Comparison of ENCODE assay signal across 20 cellular contexts in the genomic region with DNA sequence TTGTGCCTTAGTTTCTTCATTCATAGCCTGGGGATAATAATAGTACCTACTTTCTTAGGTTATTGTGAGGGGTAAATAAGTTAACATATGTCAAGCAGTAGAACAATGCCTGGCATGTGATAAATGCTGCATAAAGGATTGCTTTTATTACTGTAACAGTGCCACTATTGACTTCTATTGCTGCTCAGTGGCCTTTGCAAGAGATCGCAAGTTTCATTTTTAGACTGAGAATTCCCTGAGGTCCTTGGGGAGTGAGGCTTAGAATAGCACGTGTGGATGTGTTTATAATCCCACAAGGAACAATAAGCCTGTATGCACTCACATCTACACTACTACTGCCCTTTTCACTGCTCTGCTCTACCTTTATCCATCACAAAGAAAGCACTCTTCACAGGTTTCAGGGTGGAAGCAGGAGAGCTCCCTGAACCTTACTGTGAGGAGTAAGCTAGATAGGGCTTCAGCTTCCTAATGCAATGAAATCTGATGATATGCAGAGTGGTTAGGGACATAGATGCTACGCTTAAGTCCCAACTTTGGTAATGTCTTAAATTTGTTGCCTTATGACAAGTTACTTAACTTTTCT.
"Had no signal": no experiment of that assay in that cellular context is flagged by ENCODE, and none has a peak within 500 bp of the region (broad histone marks: within the 10 kb centered on the region; RNA-seq: fewer than 3 reads in every experiment).

No MANE protein-coding gene starts in this region.

- ATAC-seq: activated naive CD8-positive, alpha-beta T cell treated with anti-CD3 and anti-CD28 coated beads, Interleukin-2, amount 50 U/mL, for 24 hours; gastrocnemius medialis; heart left ventricle; stimulated activated naive CD8-positive, alpha-beta T cell treated with anti-CD3 and anti-CD28 coated beads, Interleukin-15, Interleukin-2, amounts not matched to agents 100 U/mL and 50 U/mL, for 24 hours had no signal

- H3K36me3 Mint-ChIP-seq: activated naive CD4-positive, alpha-beta T cell treated with anti-CD3 and anti-CD28 coated beads, Interleukin-2, amount 10 ng/mL, durations not matched to agents 7 days and 5 days had no signal

- H3K4me1 Mint-ChIP-seq: activated naive CD4-positive, alpha-beta T cell treated with anti-CD3 and anti-CD28 coated beads, Interleukin-2, amount 10 ng/mL, durations not matched to agents 7 days and 5 days; activated naive CD8-positive, alpha-beta T cell treated with anti-CD3 and anti-CD28 coated beads, Interleukin-2, amount 50 U/mL, for 24 hours had no signal

- H3K9me3 Mint-ChIP-seq: activated naive CD4-positive, alpha-beta T cell treated with anti-CD3 and anti-CD28 coated beads, Interleukin-2, amount 10 ng/mL, durations not matched to agents 7 days and 5 days; activated naive CD8-positive, alpha-beta T cell treated with anti-CD3 and anti-CD28 coated beads, Interleukin-2, amount 50 U/mL, for 24 hours had no signal

- H3K27ac Mint-ChIP-seq: activated naive CD4-positive, alpha-beta T cell treated with anti-CD3 and anti-CD28 coated beads, Interleukin-2, amount 10 ng/mL, durations not matched to agents 7 days and 5 days; activated naive CD8-positive, alpha-beta T cell treated with anti-CD3 and anti-CD28 coated beads, Interleukin-2, amount 50 U/mL, for 24 hours had no signal

- H3K4me3 ChIP-seq: colonic mucosa, gastrocnemius medialis, heart left ventricle, left ventricle myocardium inferior, tibial nerve had no signal

- H3K9me3 ChIP-seq: colonic mucosa, gastrocnemius medialis, heart left ventricle, left ventricle myocardium inferior, tibial nerve had no signal

- H3K27me3 Mint-ChIP-seq: activated naive CD4-positive, alpha-beta T cell treated with anti-CD3 and anti-CD28 coated beads, Interleukin-2, amount 10 ng/mL, durations not matched to agents 7 days and 5 days had no signal

- H3K36me3 ChIP-seq: brain microvascular endothelial cell, colonic mucosa, gastrocnemius medialis, heart left ventricle, left ventricle myocardium inferior, tibial nerve had no signal

- H3K4me1 ChIP-seq: colonic mucosa, gastrocnemius medialis, heart left ventricle, left ventricle myocardium inferior, tibial nerve had no signal

- DNase-seq: activated CD4-positive, CD25-positive, alpha-beta regulatory T cell treated with anti-CD3 and anti-CD28 coated beads, Interleukin-2, amount 50 U/mL, for 72 hours; activated CD8-positive, alpha-beta memory T cell treated with anti-CD3 and anti-CD28 coated beads for 24 hours; activated CD8-positive, alpha-beta memory T cell treated with anti-CD3 and anti-CD28 coated beads, Interleukin-2, amount 50 U/mL, for 48 hours; activated effector memory CD4-positive, alpha-beta T cell treated with Interleukin-2 at 50 U/mL for 16 hours; activated naive CD4-positive, alpha-beta T cell treated with anti-CD3 and anti-CD28 coated beads, Interleukin-2, amount 10 ng/mL, durations not matched to agents 7 days and 5 days; activated naive CD8-positive, alpha-beta T cell treated with anti-CD3 and anti-CD28 coated beads, Interleukin-2, amount 50 U/mL, for 24 hours; activated T-cell treated with anti-CD3 and anti-CD28 coated beads, Interleukin-2, amount 50 U/mL, for 48 hours; aorta; brain microvascular endothelial cell; central memory CD4-positive, alpha-beta T cell; colonic mucosa; gastrocnemius medialis; heart left ventricle; kidney glomerular epithelial cell; left ventricle myocardium inferior; mammary epithelial cell; midbrain; occipital lobe; stimulated activated naive CD8-positive, alpha-beta T cell treated with anti-CD3 and anti-CD28 coated beads, Interleukin-15, Interleukin-2, amounts not matched to agents 100 U/mL and 50 U/mL, for 24 hours had no signal

- H3K27ac ChIP-seq: brain microvascular endothelial cell, colonic mucosa, gastrocnemius medialis, heart left ventricle, left ventricle myocardium inferior, tibial nerve had no signal

- H3K4me3 Mint-ChIP-seq: activated naive CD4-positive, alpha-beta T cell treated with anti-CD3 and anti-CD28 coated beads, Interleukin-2, amount 10 ng/mL, durations not matched to agents 7 days and 5 days; activated naive CD8-positive, alpha-beta T cell treated with anti-CD3 and anti-CD28 coated beads, Interleukin-2, amount 50 U/mL, for 24 hours had no signal

- H3K27me3 ChIP-seq: brain microvascular endothelial cell, colonic mucosa, gastrocnemius medialis, tibial nerve had no signal
